Comparison of ENCODE assay signal across 9 cellular contexts in the genomic region with DNA sequence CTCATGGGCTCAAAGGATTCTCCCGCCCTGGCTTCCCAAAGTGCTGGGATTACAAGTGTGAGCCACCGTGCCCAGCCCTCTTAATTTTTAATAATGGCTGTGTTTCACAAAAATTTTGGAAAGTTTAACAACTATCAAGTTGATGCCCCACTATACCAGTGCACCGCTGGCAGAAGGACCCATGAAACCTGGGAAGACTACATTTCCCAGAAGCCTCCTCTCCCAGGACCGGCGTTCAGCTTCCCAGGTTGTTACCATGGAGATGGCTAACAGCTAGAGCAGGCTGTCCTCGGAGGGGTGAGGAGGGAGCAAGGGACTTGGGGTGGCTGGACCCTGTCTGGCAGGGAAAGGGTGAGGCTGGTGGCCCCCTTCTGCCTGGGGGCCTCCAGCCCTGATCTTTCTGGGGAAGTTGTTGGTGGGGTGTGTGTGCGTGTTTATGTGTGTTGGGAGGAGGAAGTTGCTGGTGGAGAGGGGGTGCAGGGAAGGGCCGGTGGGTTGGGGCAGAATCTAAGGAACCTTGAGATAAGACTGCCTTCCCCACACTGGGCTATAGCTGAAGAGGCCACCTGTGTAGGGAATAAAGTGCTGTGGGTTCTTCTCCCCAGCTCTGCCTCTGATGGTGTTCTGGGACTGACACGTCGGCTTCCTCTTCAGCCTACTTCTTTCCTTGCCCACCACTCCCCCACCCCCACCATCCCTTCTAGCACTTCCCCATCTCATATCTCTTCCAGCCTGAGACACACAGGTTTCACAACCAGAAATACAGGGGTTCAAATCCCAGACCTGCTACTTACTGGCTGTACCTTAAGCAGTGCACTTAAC. TPM values are rescaled to one million over a fixed set of nuclear protein-coding genes. Genes with fewer than 3 reads are reported as not detected.
A peak's percentile ranks its signal among the peaks of the same experiment; 100 is the strongest.
DNase-seq lines count a peak whose midpoint lies in the region; ATAC-seq and TF ChIP-seq lines count a peak whose summit lies in the region.
"Had no signal": no experiment of that assay in that cellular context is flagged by ENCODE, and none has a peak within 500 bp of the region (broad histone marks: within the 10 kb centered on the region; RNA-seq: fewer than 3 reads in every experiment).

A gene with protein sequence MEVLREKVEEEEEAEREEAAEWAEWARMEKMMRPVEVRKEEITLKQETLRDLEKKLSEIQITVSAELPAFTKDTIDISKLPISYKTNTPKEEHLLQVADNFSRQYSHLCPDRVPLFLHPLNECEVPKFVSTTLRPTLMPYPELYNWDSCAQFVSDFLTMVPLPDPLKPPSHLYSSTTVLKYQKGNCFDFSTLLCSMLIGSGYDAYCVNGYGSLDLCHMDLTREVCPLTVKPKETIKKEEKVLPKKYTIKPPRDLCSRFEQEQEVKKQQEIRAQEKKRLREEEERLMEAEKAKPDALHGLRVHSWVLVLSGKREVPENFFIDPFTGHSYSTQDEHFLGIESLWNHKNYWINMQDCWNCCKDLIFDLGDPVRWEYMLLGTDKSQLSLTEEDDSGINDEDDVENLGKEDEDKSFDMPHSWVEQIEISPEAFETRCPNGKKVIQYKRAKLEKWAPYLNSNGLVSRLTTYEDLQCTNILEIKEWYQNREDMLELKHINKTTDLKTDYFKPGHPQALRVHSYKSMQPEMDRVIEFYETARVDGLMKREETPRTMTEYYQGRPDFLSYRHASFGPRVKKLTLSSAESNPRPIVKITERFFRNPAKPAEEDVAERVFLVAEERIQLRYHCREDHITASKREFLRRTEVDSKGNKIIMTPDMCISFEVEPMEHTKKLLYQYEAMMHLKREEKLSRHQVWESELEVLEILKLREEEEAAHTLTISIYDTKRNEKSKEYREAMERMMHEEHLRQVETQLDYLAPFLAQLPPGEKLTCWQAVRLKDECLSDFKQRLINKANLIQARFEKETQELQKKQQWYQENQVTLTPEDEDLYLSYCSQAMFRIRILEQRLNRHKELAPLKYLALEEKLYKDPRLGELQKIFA (plus strand): TSS at position 251 of the 822 bp plus-strand sequence. CDS start 3,144 bp downstream, outside the sequence.

- no peak for TF ChIP-seq CTCF in choroid plexus epithelial cell (conservative IDR thresholded peaks at IDR 0.05; ENCODE audit: low read depth, low read length)

- ATAC-seq in left colon (peak; percentile 82), HG03280 (IDR thresholded peaks at IDR 0.05; ENCODE audit: unreplicated experiment) (no peak)

- H3K4me3 ChIP-seq in choroid plexus epithelial cell (ENCODE audit: low read depth, low read length) (peak within 1 kb of the TSS; percentile 54), thymus (ENCODE audit: low read length) (peak within 1 kb of the TSS; percentile 34)

- peak; percentile 58 for DNase-seq in activated CD8-positive, alpha-beta memory T cell treated with anti-CD3 and anti-CD28 coated beads for 24 hours
- no peak for DNase-seq in activated CD8-positive, alpha-beta memory T cell treated with anti-CD3 and anti-CD28 coated beads, Interleukin-2, amount 50 U/mL, for 48 hours
- DNase-seq in SHP77 (lab: John Stamatoyannopoulos, UW) (peak; percentile 61 to 76), choroid plexus epithelial cell (ENCODE audit: low read depth) (peak; percentile 69), left colon (peak in 1 of 2 donors; percentile 17)

- H3K4me1 ChIP-seq in thymus (ENCODE audit: control insufficient read depth, insufficient read depth, low read length) = peaks cover 14% of the 10 kb centered on the region

- WGBS in thymus = 17% methylated on average over 10 of the region's 10 CpGs

- H3K27ac ChIP-seq in KOPT-K1 (ENCODE audit: low read depth, low read length, poor library complexity, severe bottlenecking) = peak within 1 kb of the TSS; percentile 52
- H3K27ac ChIP-seq in thymus (ENCODE audit: low read depth) = no peak within 1 kb of the TSS

- H3K36me3 ChIP-seq in KOPT-K1 (ENCODE audit: insufficient read depth, low read length) (no peaks in the 10 kb centered on the region), thymus (ENCODE audit: control insufficient read depth, insufficient read depth) (no peaks in the 10 kb centered on the region)

- intact Hi-C loops in left colon (cut with DNase I, micrococcal nuclease) = no loop called here

- H3K9me3 ChIP-seq in KOPT-K1 (ENCODE audit: insufficient read depth, low read length, poor library complexity, severe bottlenecking) (no peaks in the 10 kb centered on the region), thymus (ENCODE audit: control insufficient read depth) (no peaks in the 10 kb centered on the region)

- no peaks in the 10 kb centered on the region for H3K27me3 ChIP-seq in thymus (ENCODE audit: control insufficient read depth, insufficient read depth)

RNA-seq across cellular contexts. Expression of the gene that starts here (rescaled TPM):
- not detected for total RNA-seq in left colon
- 0.32 TPM for polyA plus RNA-seq in thymus
- total RNA-seq: CD4-positive, CD25-positive, alpha-beta regulatory T cell had no signal
- polyA plus RNA-seq: CD4-positive, CD25-positive, alpha-beta regulatory T cell had no signal

Comparison
In these comparisons a context has a peak if more than half of its experiments do, and no peak if none do; other contexts are left out.
1. Peak in ATAC-seq in left colon; RNA of the gene not detected or under 1 TPM.